8 cellular contexts compared by ENCODE assay signal in the genomic region with DNA sequence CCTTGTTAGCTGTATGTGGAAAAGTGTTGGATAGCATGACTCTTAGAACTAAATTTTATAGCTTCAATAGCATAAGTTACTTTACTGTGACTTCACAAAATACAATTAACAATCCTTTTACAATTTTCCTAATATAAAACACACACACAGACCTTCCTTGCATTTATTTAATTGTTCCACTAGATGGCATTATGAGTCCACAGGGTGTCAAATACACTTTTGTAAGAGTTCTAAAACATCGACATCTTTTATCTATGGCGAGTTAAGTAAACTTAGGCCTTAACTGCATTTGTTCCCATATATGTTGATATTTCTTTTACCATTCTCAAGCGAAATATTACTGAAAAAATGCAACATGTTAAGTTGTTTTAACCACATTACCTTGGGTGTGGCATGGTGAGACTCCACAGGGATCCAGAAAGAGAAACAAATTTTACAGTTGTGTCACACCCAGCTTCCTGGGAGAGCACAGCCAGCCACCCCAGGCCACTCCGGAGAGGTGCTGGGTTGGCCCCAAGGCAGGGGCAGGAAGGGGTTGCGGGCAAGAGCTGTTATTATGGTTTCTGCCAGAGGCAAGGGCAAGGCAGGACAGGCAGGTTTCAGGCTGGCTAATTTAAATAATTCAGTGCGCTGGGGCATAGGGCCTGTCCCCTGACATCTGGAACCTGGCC.
A peak's percentile ranks its signal among the peaks of the same experiment; 100 is the strongest.
DNase-seq lines count a peak whose midpoint lies in the region; ATAC-seq and TF ChIP-seq lines count a peak whose summit lies in the region.

No MANE protein-coding gene starts in this region.

- H3K36me3 ChIP-seq in RWPE2 (ENCODE audit: low read depth) = no peaks in the 10 kb centered on the region

- H3K27me3 ChIP-seq in RWPE2 (ENCODE audit: insufficient read depth, poor library complexity, severe bottlenecking) = no peaks in the 10 kb centered on the region

- no peaks in the 10 kb centered on the region for H3K9me3 ChIP-seq in RWPE2 (ENCODE audit: severe bottlenecking)

- ATAC-seq in HG03354 (IDR thresholded peaks at IDR 0.05; ENCODE audit: poor library complexity, severe bottlenecking, unreplicated experiment) (peak; percentile 75), RWPE2 (ENCODE audit: low read depth) (no peak), HG03097 (IDR thresholded peaks at IDR 0.05; ENCODE audit: low FRiP score, unreplicated experiment) (no peak), HG02970 (IDR thresholded peaks at IDR 0.05; ENCODE audit: low FRiP score, unreplicated experiment) (no peak)

- no peaks in the 10 kb centered on the region for H3K9me3 Mint-ChIP-seq in glutamatergic neuron (ENCODE audit: unreplicated experiment)

- H3K27me3 Mint-ChIP-seq in glutamatergic neuron (ENCODE audit: unreplicated experiment) = no peaks in the 10 kb centered on the region

- peak; percentile 91 for TF ChIP-seq CTCF in RWPE2 (IDR thresholded peaks at IDR 0.05; ENCODE audit: poor library complexity, severe bottlenecking)
- peak; percentile 71 for TF ChIP-seq CTCF in glutamatergic neuron (IDR thresholded peaks at IDR 0.05; ENCODE audit: partially characterized antibody, unreplicated experiment)

- peaks cover 6% of the 10 kb centered on the region for H3K4me1 Mint-ChIP-seq in glutamatergic neuron (ENCODE audit: low read depth, unreplicated experiment)

- no peaks in the 10 kb centered on the region for H3K4me1 ChIP-seq in RWPE2 (ENCODE audit: insufficient read depth, poor library complexity, severe bottlenecking)

- H3K4me3 ChIP-seq in RWPE2 (ENCODE audit: severe bottlenecking) = no peak overlapping the region

- H3K36me3 Mint-ChIP-seq in glutamatergic neuron (ENCODE audit: unreplicated experiment) = no peaks in the 10 kb centered on the region

- DNase-seq in EH (ENCODE audit: low read depth) (peak; percentile 9), RWPE2 (ENCODE audit: low spot score) (no peak), glutamatergic neuron (no peak), iPS-NIHi11 (ENCODE audit: low spot score) (no peak), D341Med (ENCODE audit: low spot score) (no peak)

- no peak overlapping the region for H3K27ac ChIP-seq in RWPE2 (ENCODE audit: poor library complexity, severe bottlenecking)

- no peak overlapping the region for H3K4me3 Mint-ChIP-seq in glutamatergic neuron (ENCODE audit: unreplicated experiment)

- H3K27ac Mint-ChIP-seq in glutamatergic neuron (ENCODE audit: unreplicated experiment) = peak overlapping the region; percentile 60
